ENCODE assay signal across 1 cellular context in genomic region chr16:29993191-29993902, GRCh38.
TF ChIP-seq lines count a peak whose summit lies in the region.

No MANE protein-coding gene starts in this region.

TF ChIP-seq in HCT116, 20 proteins besides CTCF, POLR2A, EP300 and RAD21:
- no peak for TF ChIP-seq EGR1 (IDR thresholded peaks at IDR 0.05; ENCODE audit: low read depth)
- TF ChIP-seq POLR2AphosphoS5 (IDR thresholded peaks at IDR 0.05; ENCODE audit: low read depth, low read length) = 0 out of 2 replicates have a peak, but pooled peaks have one; percentile 13
